In genomic region chr9:137441289-137441934, GRCh38 we compare ENCODE assay signal across 10 cellular contexts. TPM values are rescaled to one million over a fixed set of nuclear protein-coding genes. Genes with fewer than 3 reads are reported as not detected.
DNase-seq lines count a peak whose midpoint lies in the region; ATAC-seq, FAIRE-seq and TF ChIP-seq lines count a peak whose summit lies in the region.
"Had no signal": no experiment of that assay in that cellular context is flagged by ENCODE, and none has a peak within 500 bp of the region (broad histone marks: within the 10 kb centered on the region; RNA-seq: fewer than 3 reads in every experiment).

ENTPD8 (minus strand) TSS chr9:137441357; CDS start chr9:137438285, 3,072 bp downstream.

- TF ChIP-seq CTCF in bronchial epithelial cell (IDR thresholded peaks at IDR 0.05; ENCODE audit: insufficient read depth, low read length, severe bottlenecking) (no peak), lower lobe of right lung (IDR thresholded peaks at IDR 0.05) (no peak)

- H3K27me3 ChIP-seq in bronchial epithelial cell (ENCODE audit: control insufficient read depth, insufficient read depth, low read length) = no peaks in the 10 kb centered on the region
- peaks cover 19% of the 10 kb centered on the region for H3K27me3 ChIP-seq in lower lobe of right lung (ENCODE audit: low read depth)

- peak within 1 kb of the TSS; percentile 17 for H3K4me3 ChIP-seq in bronchial epithelial cell (ENCODE audit: low read depth, low read length)
- H3K4me3 ChIP-seq in lower lobe of right lung = peak within 1 kb of the TSS; percentile 47

- DNase-seq in DMS 273 (lab: John Stamatoyannopoulos, UW; ENCODE audit: unreplicated experiment) (peak; percentile 75), DMS 273 treated with DMSO at 0.1 percent for 48 hours (lab: John Stamatoyannopoulos, UW) (no peak), NCI-H2196 treated with DMSO at 0.1 percent for 48 hours (lab: John Stamatoyannopoulos, UW; ENCODE audit: unreplicated experiment) (peak; percentile 84), bronchial epithelial cell (ENCODE audit: low read depth) (no peak), lower lobe of right lung (peak; percentile 69), erythroblast (lab: John Stamatoyannopoulos, UW) (no peak), sciatic nerve (ENCODE audit: low spot score) (no peak)

- ATAC-seq in lower lobe of right lung (peak; percentile 67 to 69), HG03342 (IDR thresholded peaks at IDR 0.05; ENCODE audit: unreplicated experiment) (no peak), sciatic nerve (no peak)

- FAIRE-seq in bronchial epithelial cell (lab: Jason Lieb, UNC) = no peak
- FAIRE-seq: A204.1 had no signal

- H3K36me3 ChIP-seq in bronchial epithelial cell (ENCODE audit: control insufficient read depth, insufficient read depth, low read length) (no peaks in the 10 kb centered on the region), lower lobe of right lung (no peaks in the 10 kb centered on the region)

- H3K9me3 ChIP-seq in lower lobe of right lung = no peaks in the 10 kb centered on the region

- no peak for TF ChIP-seq POLR2A in erythroblast (IDR thresholded peaks at IDR 0.05; ENCODE audit: low read length)

- peaks cover 18% of the 10 kb centered on the region for H3K4me1 ChIP-seq in lower lobe of right lung

- intact Hi-C loops in lower lobe of right lung (cut with DNase I) (no loop called here), sciatic nerve (cut with DNase I) (no loop called here)

- H3K27ac ChIP-seq in lower lobe of right lung = no peak within 1 kb of the TSS

RNA-seq across cellular contexts. Expression of gene ENTPD8, which starts in this region (rescaled TPM):
- total RNA-seq in bronchial epithelial cell = not detected in 2 replicates
- 0.15 TPM for total RNA-seq in lower lobe of right lung
- total RNA-seq in sciatic nerve = not detected
- total RNA-seq: T-helper 2 cell treated with Interferon-gamma antibody and Interleukin-4, amounts not matched to agents 100 ng/mL and 5 ng/mL, for 36 hours had no signal

Comparison
In these comparisons a context has a peak if more than half of its experiments do, and no peak if none do; other contexts are left out.
1. DNase-seq: peak in DMS 273 (single experiment) and NCI-H2196 treated with DMSO at 0.1 percent for 48 hours (single experiment); none in DMS 273 treated with DMSO at 0.1 percent for 48 hours (single experiment), bronchial epithelial cell (single experiment), erythroblast (0 of 2) and sciatic nerve (single experiment).
2. Peak in DNase-seq, ATAC-seq and H3K4me3 ChIP-seq in lower lobe of right lung; RNA of the gene not detected or under 1 TPM.